20 cellular contexts compared by ENCODE assay signal in the genomic region with DNA sequence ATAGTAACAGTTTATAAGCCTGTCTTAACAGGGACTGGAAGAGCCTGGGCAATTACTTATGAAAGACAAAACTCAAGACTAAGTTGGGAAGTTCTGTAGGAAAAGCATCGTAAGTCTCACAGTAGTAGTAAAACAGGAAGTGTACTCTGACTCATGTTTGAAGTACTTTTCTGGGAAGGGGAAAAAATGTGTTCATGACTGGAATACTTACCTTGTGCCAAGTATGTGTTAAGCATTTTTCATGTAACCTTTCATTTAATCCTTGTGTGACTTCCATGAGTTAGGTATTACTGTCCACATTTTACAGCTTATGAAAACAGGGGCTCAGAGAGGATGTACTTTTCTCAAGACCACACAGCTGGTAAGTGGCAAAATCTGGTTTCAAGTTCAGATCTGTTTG.
DNase-seq lines count a peak whose midpoint lies in the region; ATAC-seq lines count a peak whose summit lies in the region.
"Had no signal": no experiment of that assay in that cellular context is flagged by ENCODE, and none has a peak within 500 bp of the region (broad histone marks: within the 10 kb centered on the region; RNA-seq: fewer than 3 reads in every experiment).

No MANE protein-coding gene starts in this region.

- H2AFZ ChIP-seq in ACC112 (ENCODE audit: low read length, unreplicated experiment): no peak overlapping the region

- H3K36me3 ChIP-seq in ACC112 (ENCODE audit: insufficient read depth, low read length): no peaks in the 10 kb centered on the region
- H3K36me3 ChIP-seq: MG63, transverse colon had no signal

- H3K27ac ChIP-seq in ACC112 (ENCODE audit: low read depth, low read length): peak overlapping the region; percentile 45
- H3K27ac ChIP-seq: foreskin keratinocyte, transverse colon had no signal

- no peak for ATAC-seq in GM19324 (IDR thresholded peaks at IDR 0.05; ENCODE audit: low FRiP score, unreplicated experiment)
- no peak for ATAC-seq in GM19395 (IDR thresholded peaks at IDR 0.05; ENCODE audit: unreplicated experiment)
- ATAC-seq: activated CD4-positive, alpha-beta T cell treated with anti-CD3 and anti-CD28 coated beads for 36 hours; activated CD8-positive, alpha-beta memory T cell treated with anti-CD3 and anti-CD28 coated beads, Interleukin-2, amount 10 ng/mL, durations not matched to agents 7 days and 5 days; foreskin keratinocyte; GM12878; HepG2 had no signal

- H3K27me3 ChIP-seq in ACC112 (ENCODE audit: insufficient read depth, low read length): peaks cover 63% of the 10 kb centered on the region

- no peaks in the 10 kb centered on the region for H3K79me2 ChIP-seq in ACC112 (ENCODE audit: control insufficient read depth, insufficient read depth, low read length, unreplicated experiment)

- peak overlapping the region; percentile 61 for H3K4me3 ChIP-seq in ACC112 (ENCODE audit: low read depth, low read length)
- H3K4me3 ChIP-seq: GM12878, MG63, transverse colon had no signal

- DNase-seq in GM04504 (ENCODE audit: low read depth): peak; percentile 10
- peak; percentile 36 for DNase-seq in amniotic epithelial cell (ENCODE audit: low read depth)
- DNase-seq in hepatic stellate cell (ENCODE audit: low spot score): peak; percentile 74
- DNase-seq in NCI-H1092 (lab: John Stamatoyannopoulos, UW): no peak
- no peak for DNase-seq in NCI-H69 (lab: John Stamatoyannopoulos, UW)
- DNase-seq: activated CD4-positive, alpha-beta T cell treated with anti-CD3 and anti-CD28 coated beads for 36 hours; activated CD8-positive, alpha-beta memory T cell treated with anti-CD3 and anti-CD28 coated beads, Interleukin-2, amount 10 ng/mL, durations not matched to agents 7 days and 5 days; COR-L47; foreskin keratinocyte; kidney glomerular epithelial cell; MG63; NCI-H187 treated with DMSO at 0.1 percent for 48 hours; retina; RPMI8226; transverse colon had no signal

- H3K4me1 ChIP-seq in ACC112 (ENCODE audit: control insufficient read depth, insufficient read depth, low read length, unreplicated experiment): no peaks in the 10 kb centered on the region
- H3K4me1 ChIP-seq: foreskin keratinocyte had no signal

Comparison
In these comparisons a context has a peak if more than half of its experiments do, and no peak if none do; other contexts are left out.
1. DNase-seq: peak in GM04504 (single experiment), amniotic epithelial cell (single experiment) and hepatic stellate cell (single experiment); none in NCI-H1092 (single experiment) and NCI-H69 (single experiment).